Comparison of ENCODE assay signal across 1 cellular context in genomic region chr21:27695246-27695645, GRCh38.
TF ChIP-seq lines count a peak whose summit lies in the region.

No MANE protein-coding gene starts in this region.

TF ChIP-seq in IMR-90, 13 proteins besides CTCF, POLR2A, EP300 and RAD21:
- TF ChIP-seq CHD1 (IDR thresholded peaks at IDR 0.05; ENCODE audit: low read depth, low read length) (no peak), CEBPB (IDR thresholded peaks at IDR 0.05; ENCODE audit: low read depth, low read length) (no peak)
TF ChIP-seq in IMR-90: peak in this region for 0.
